Comparison of ENCODE assay signal across 33 cellular contexts in genomic region chr18:59760212-59760997, GRCh38.
"Had no signal": no experiment of that assay in that cellular context is flagged by ENCODE, and none has a peak within 500 bp of the region (broad histone marks: within the 10 kb centered on the region; RNA-seq: fewer than 3 reads in every experiment).

No MANE protein-coding gene starts in this region.

- H3K27ac ChIP-seq: Peyer's patch, WERI-Rb-1 had no signal

- H3K4me3 ChIP-seq: MG63, Peyer's patch had no signal

- H3K27me3 ChIP-seq: MG63, Peyer's patch had no signal

- H3K36me3 ChIP-seq: MG63, Peyer's patch, WERI-Rb-1 had no signal

- DNase-seq: activated CD4-positive, alpha-beta memory T cell treated with anti-CD3 and anti-CD28 coated beads, Interleukin-2, amount 10 ng/mL, durations not matched to agents 7 days and 5 days; activated CD4-positive, alpha-beta T cell treated with anti-CD3 and anti-CD28 coated beads for 1 hour; activated CD4-positive, alpha-beta T cell treated with anti-CD3 and anti-CD28 coated beads for 48 hours; activated CD4-positive, CD25-positive, alpha-beta regulatory T cell; activated CD8-positive, alpha-beta memory T cell treated with anti-CD3 and anti-CD28 coated beads for 24 hours; activated CD8-positive, alpha-beta memory T cell treated with anti-CD3 and anti-CD28 coated beads, Interleukin-2, amount 10 ng/mL, durations not matched to agents 7 days and 5 days; activated CD8-positive, alpha-beta memory T cell treated with anti-CD3 and anti-CD28 coated beads, Interleukin-2, amount 50 U/mL, for 48 hours; activated effector memory CD4-positive, alpha-beta T cell treated with Interleukin-2 at 50 U/mL for 16 hours; activated naive CD4-positive, alpha-beta T cell treated with anti-CD3 and anti-CD28 coated beads, Interleukin-2, amount 10 ng/mL, durations not matched to agents 7 days and 5 days; activated naive CD8-positive, alpha-beta T cell treated with anti-CD3 and anti-CD28 coated beads, Interleukin-2, amount 50 U/mL, for 24 hours; activated T-cell treated with anti-CD3 and anti-CD28 coated beads, Interleukin-2, amount 50 U/mL, for 48 hours; anterior cingulate cortex; central memory CD4-positive, alpha-beta T cell; Karpas-422; MG63; NCI-H1048; NCI-H1105 treated with DMSO at 0.1 percent for 48 hours; NCI-H1436 treated with DMSO at 0.1 percent for 48 hours; NCI-H1694 treated with DMSO at 0.1 percent for 48 hours; NCI-H2029 treated with DMSO at 0.1 percent for 48 hours; NCI-H2107; NCI-H2171; NCI-H510A; NCI-H526; NCI-H748 treated with DMSO at 0.1 percent for 48 hours; NK-92 treated with Interleukin-12 subunit alpha and Interleukin-12 subunit beta, amount 100 ng/mL, for 24 hours; PC-3; Peyer's patch; Right ventricle myocardium superior; SW 1271; T-helper 1 cell; T1000; WERI-Rb-1 had no signal

- ATAC-seq: activated CD8-positive, alpha-beta memory T cell treated with anti-CD3 and anti-CD28 coated beads, Interleukin-2, amount 10 ng/mL, durations not matched to agents 7 days and 5 days; activated naive CD8-positive, alpha-beta T cell treated with anti-CD3 and anti-CD28 coated beads, Interleukin-2, amount 50 U/mL, for 24 hours; PC-3 had no signal

- H3K9me3 ChIP-seq: MG63, Peyer's patch had no signal

- H3K4me1 ChIP-seq: Peyer's patch had no signal
